18 cellular contexts compared by ENCODE assay signal in genomic region chr18:10995576-10995975, GRCh38.
"Had no signal": no experiment of that assay in that cellular context is flagged by ENCODE, and none has a peak within 500 bp of the region (broad histone marks: within the 10 kb centered on the region; RNA-seq: fewer than 3 reads in every experiment).

No MANE protein-coding gene starts in this region.

- H3K4me1 ChIP-seq: body of pancreas, foreskin keratinocyte, pancreas, sigmoid colon, spleen, upper lobe of right lung had no signal

- H3K36me3 ChIP-seq: pancreas, sigmoid colon, spleen, upper lobe of right lung had no signal

- ATAC-seq: activated CD4-positive, CD25-positive, alpha-beta regulatory T cell treated with anti-CD3 and anti-CD28 coated beads, Interleukin-2, amount 50 U/mL, for 24 hours; body of pancreas; effector memory CD8-positive, alpha-beta T cell; foreskin keratinocyte; left cardiac atrium; mucosa of descending colon; naive thymus-derived CD4-positive, alpha-beta T cell; pancreas; upper lobe of right lung had no signal

- DNase-seq: activated CD4-positive, alpha-beta T cell treated with anti-CD3 and anti-CD28 coated beads, Interleukin-2, amount 50 U/mL, for 1 hour; activated naive CD4-positive, alpha-beta T cell; body of pancreas; effector memory CD8-positive, alpha-beta T cell; foreskin keratinocyte; hippocampal formation; left cardiac atrium; mesenchymal stem cell; mucosa of descending colon; naive thymus-derived CD4-positive, alpha-beta T cell; pancreas; sigmoid colon; spleen; stimulated activated naive CD4-positive, alpha-beta T cell; upper lobe of right lung had no signal

- H3K27me3 ChIP-seq: body of pancreas, foreskin keratinocyte, pancreas, sigmoid colon, spleen, upper lobe of right lung had no signal

- H3K27ac ChIP-seq: body of pancreas, foreskin keratinocyte, pancreas, sigmoid colon, spleen, upper lobe of right lung had no signal

- H3K4me3 ChIP-seq: body of pancreas, mucosa of descending colon, pancreas, sigmoid colon, spleen, upper lobe of right lung had no signal

- H3K9me3 ChIP-seq: pancreas, sigmoid colon, upper lobe of right lung had no signal

- FAIRE-seq: islet of Langerhans, pancreas, TTC549 had no signal
